ENCODE assay signal across 27 cellular contexts in the genomic region with DNA sequence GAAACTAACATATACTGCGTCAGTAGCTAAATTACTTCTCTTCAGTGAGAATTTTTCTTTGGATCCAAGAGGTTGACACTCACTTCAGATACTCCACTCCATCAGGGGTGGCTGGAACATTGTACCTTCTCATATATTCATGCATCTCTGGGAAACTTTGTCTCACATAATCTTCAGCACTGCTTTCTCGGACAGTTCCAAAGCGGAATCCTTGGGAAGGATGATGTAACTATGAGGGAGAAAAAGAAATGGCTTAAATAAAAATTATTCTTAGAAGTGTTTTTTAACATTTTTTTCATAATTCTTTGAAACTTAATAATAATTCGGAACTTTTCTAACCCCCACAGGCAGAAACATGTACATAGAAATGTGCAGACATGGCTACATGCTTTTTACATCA. TPM values are rescaled to one million over a fixed set of nuclear protein-coding genes. Genes with fewer than 3 reads are reported as not detected.
DNase-seq lines count a peak whose midpoint lies in the region; ATAC-seq, FAIRE-seq and TF ChIP-seq lines count a peak whose summit lies in the region.
"Had no signal": no experiment of that assay in that cellular context is flagged by ENCODE, and none has a peak within 500 bp of the region (broad histone marks: within the 10 kb centered on the region; RNA-seq: fewer than 3 reads in every experiment).

No MANE protein-coding gene starts in this region.

- H3K79me1 ChIP-seq in H1 (ENCODE audit: low read depth, low read length) (no peaks in the 10 kb centered on the region), neuronal stem cell (ENCODE audit: low read depth, low read length) (no peaks in the 10 kb centered on the region)

- no peak overlapping the region for H4K91ac ChIP-seq in H1 (replicated peaks; ENCODE audit: insufficient read length, low read length)
- no peak overlapping the region for H4K91ac ChIP-seq in neuronal stem cell (ENCODE audit: low read depth, low read length, poor library complexity)

- H3K9me3 Mint-ChIP-seq in CD4-positive, alpha-beta T cell: no peaks in the 10 kb centered on the region
- H3K9me3 Mint-ChIP-seq in endodermal cell: no peaks in the 10 kb centered on the region
- H3K9me3 Mint-ChIP-seq: dendritic cell treated with granulocyte-macrophage colony-stimulating factor and Interleukin-4, amounts not matched to agents 40 ng/mL and 50 ng/mL, for 4 days; HFFc6; memory B cell; type B pancreatic cell had no signal

- no peak overlapping the region for H2BK120ac ChIP-seq in H1 (replicated peaks; ENCODE audit: low read depth, low read length)
- H2BK120ac ChIP-seq in neuronal stem cell (ENCODE audit: low read depth, low read length): no peak overlapping the region

- no peak overlapping the region for H3K18ac ChIP-seq in H1 (ENCODE audit: extremely low read depth, low read length)
- H3K18ac ChIP-seq in neuronal stem cell (ENCODE audit: low read length): no peak overlapping the region

- H2BK5ac ChIP-seq in H1 (ENCODE audit: low read depth, low read length): no peak overlapping the region
- no peak overlapping the region for H2BK5ac ChIP-seq in neuronal stem cell (ENCODE audit: low read length)

- no peaks in the 10 kb centered on the region for H3K27me3 ChIP-seq in H1 (replicated peaks in 1 of 4; ENCODE audit: control insufficient read depth in 3 of 4, extremely low read depth in 1 of 4, insufficient read depth in 3 of 4, low read length in 3 of 4)
- H3K27me3 ChIP-seq in neuronal stem cell (ENCODE audit: control insufficient read depth in 3 of 3, insufficient read depth in 3 of 3, low read depth in 1 of 3, low read length in 3 of 3): no peaks in the 10 kb centered on the region
- H3K27me3 ChIP-seq in CD4-positive, alpha-beta T cell (ENCODE audit: control insufficient read depth, insufficient read depth, low read length): no peaks in the 10 kb centered on the region
- H3K27me3 ChIP-seq in endodermal cell (ENCODE audit: control insufficient read depth, insufficient read depth, low read length, poor library complexity, severe bottlenecking): no peaks in the 10 kb centered on the region
- H3K27me3 ChIP-seq: SJSA1 had no signal

- CTCF ChIA-PET in H1 (lab: Charles Lee; ENCODE audit: partially characterized antibody): no interaction called here
- CTCF ChIA-PET in CD4-positive, alpha-beta T cell (lab: Charles Lee): no interaction called here

- DNase-seq in DMS 273 (lab: John Stamatoyannopoulos, UW; ENCODE audit: unreplicated experiment) (peak; percentile 5), DMS 273 treated with DMSO at 0.1 percent for 48 hours (lab: John Stamatoyannopoulos, UW) (no peak), RKO (ENCODE audit: low spot score) (peak; percentile 58), H1 (ENCODE audit: low read depth in 1 of 2, low spot score in 2 of 2) (no peak), neuronal stem cell (ENCODE audit: low spot score) (peak; percentile 5), endodermal cell (no peak), NOMO-1 treated with DMSO at 0.1 percent for 48 hours (lab: John Stamatoyannopoulos, UW; ENCODE audit: unreplicated experiment) (no peak)
- DNase-seq in CD4-positive, alpha-beta T cell: no peak
- DNase-seq: activated CD4-positive, alpha-beta T cell treated with anti-CD3 and anti-CD28 coated beads for 4 hours; activated CD8-positive, alpha-beta memory T cell treated with anti-CD3 and anti-CD28 coated beads, Interleukin-2, amount 50 U/mL, for 4 hours; DMS79 treated with DMSO at 0.1 percent for 48 hours; erythroblast; head of caudate nucleus; HFFc6; islet precursor cell; NCI-H187; NCI-H446; stimulated activated CD4-positive, alpha-beta T cell treated with anti-CD3 and anti-CD28 coated beads, Interleukin-15, amount 100 ng/mL, for 24 hours; stimulated activated naive CD4-positive, alpha-beta T cell treated with Interleukin-2 at 50 U/mL for 16 hours had no signal

- H2AFZ ChIP-seq in H1 (ENCODE audit: low read length) (no peak overlapping the region), neuronal stem cell (ENCODE audit: low read length) (no peak overlapping the region)

- no peak overlapping the region for H3K9ac ChIP-seq in H1 (replicated peaks in 1 of 4; ENCODE audit: extremely low read depth in 1 of 4, low read depth in 3 of 4, low read length in 3 of 4)
- no peak overlapping the region for H3K9ac ChIP-seq in neuronal stem cell (ENCODE audit: low read depth, low read length, poor library complexity)
- no peak overlapping the region for H3K9ac ChIP-seq in endodermal cell (ENCODE audit: extremely low read depth, low read length, poor library complexity, severe bottlenecking)

- H2BK15ac ChIP-seq in H1 (ENCODE audit: low read length) (no peak overlapping the region), neuronal stem cell (ENCODE audit: low read length) (no peak overlapping the region)

- no peak for ATAC-seq in CD4-positive, alpha-beta T cell (ENCODE audit: poor library complexity)

- H4K8ac ChIP-seq in H1 (ENCODE audit: extremely low read depth, insufficient read depth, low read length) (no peak overlapping the region), neuronal stem cell (ENCODE audit: low read depth, low read length) (no peak overlapping the region)

- H2BK20ac ChIP-seq in H1 (ENCODE audit: low read length): no peak overlapping the region

- no peak for TF ChIP-seq EP300 in H1 (IDR thresholded peaks at IDR 0.05; ENCODE audit: borderline replicate concordance in 1 of 2, low read depth in 2 of 2, low read length in 2 of 2)

- H4K20me1 ChIP-seq in H1 (replicated peaks in 1 of 2; ENCODE audit: control insufficient read depth in 1 of 2, insufficient read depth in 2 of 2, low read length in 2 of 2): no peaks in the 10 kb centered on the region

- H4K5ac ChIP-seq in H1 (ENCODE audit: insufficient read length, low read depth, low read length): no peak overlapping the region

- TF ChIP-seq POLR2A in H1 (IDR thresholded peaks at IDR 0.05; ENCODE audit: control extremely low read depth in 1 of 2, low read depth in 2 of 2, low read length in 2 of 2): no peak

- H2BK12ac ChIP-seq in H1 (ENCODE audit: low read depth, low read length): no peak overlapping the region
- no peak overlapping the region for H2BK12ac ChIP-seq in neuronal stem cell (ENCODE audit: low read length)

- POLR2A ChIA-PET in H1 (lab: Charles Lee; ENCODE audit: partially characterized antibody): no interaction called here
- POLR2A ChIA-PET in CD4-positive, alpha-beta T cell (lab: Charles Lee): no interaction called here

- no peak overlapping the region for H3K4me3 Mint-ChIP-seq in CD4-positive, alpha-beta T cell
- H3K4me3 Mint-ChIP-seq in endodermal cell: no peak overlapping the region
- H3K4me3 Mint-ChIP-seq: dendritic cell treated with granulocyte-macrophage colony-stimulating factor and Interleukin-4, amounts not matched to agents 40 ng/mL and 50 ng/mL, for 4 days; HFFc6; memory B cell; type B pancreatic cell had no signal

- H3K4me1 ChIP-seq in H1 (replicated peaks in 1 of 4; ENCODE audit: control insufficient read depth in 3 of 4, insufficient read depth in 4 of 4, low read length in 3 of 4): no peaks in the 10 kb centered on the region
- H3K4me1 ChIP-seq in neuronal stem cell (ENCODE audit: control insufficient read depth in 2 of 2, insufficient read depth in 1 of 2, low read depth in 1 of 2, low read length in 2 of 2): no peaks in the 10 kb centered on the region
- no peaks in the 10 kb centered on the region for H3K4me1 ChIP-seq in endodermal cell (ENCODE audit: control insufficient read depth, insufficient read depth, low read length)
- H3K4me1 ChIP-seq: SJSA1 had no signal

- no peak overlapping the region for H3K27ac ChIP-seq in H1 (ENCODE audit: low read depth, low read length)
- H3K27ac ChIP-seq in neuronal stem cell (replicated peaks; ENCODE audit: low read length): no peak overlapping the region
- no peak overlapping the region for H3K27ac ChIP-seq in CD4-positive, alpha-beta T cell (ENCODE audit: low read depth, low read length)
- no peak overlapping the region for H3K27ac ChIP-seq in endodermal cell (ENCODE audit: low read depth, low read length)
- H3K27ac ChIP-seq: 22Rv1, SJSA1 had no signal

- H3K4me1 Mint-ChIP-seq in CD4-positive, alpha-beta T cell (ENCODE audit: low read depth): no peaks in the 10 kb centered on the region
- H3K4me1 Mint-ChIP-seq in endodermal cell: peaks cover 2% of the 10 kb centered on the region
- H3K4me1 Mint-ChIP-seq: memory B cell had no signal

- no peaks in the 10 kb centered on the region for H3K36me3 ChIP-seq in H1 (ENCODE audit: control insufficient read depth in 2 of 4, insufficient read depth in 4 of 4, low read length in 3 of 4)
- H3K36me3 ChIP-seq in neuronal stem cell (replicated peaks in 1 of 2; ENCODE audit: control insufficient read depth in 2 of 2, insufficient read depth in 2 of 2, low read length in 2 of 2): no peaks in the 10 kb centered on the region
- H3K36me3 ChIP-seq in endodermal cell (ENCODE audit: control insufficient read depth, insufficient read depth, low read length): no peaks in the 10 kb centered on the region
- H3K36me3 ChIP-seq: SJSA1 had no signal

- peaks cover 3% of the 10 kb centered on the region for H3K27me3 Mint-ChIP-seq in CD4-positive, alpha-beta T cell
- no peaks in the 10 kb centered on the region for H3K27me3 Mint-ChIP-seq in endodermal cell (ENCODE audit: insufficient read depth)
- H3K27me3 Mint-ChIP-seq: dendritic cell treated with granulocyte-macrophage colony-stimulating factor and Interleukin-4, amounts not matched to agents 40 ng/mL and 50 ng/mL, for 4 days had no signal

- H3K36me3 Mint-ChIP-seq in CD4-positive, alpha-beta T cell (ENCODE audit: low read depth): no peaks in the 10 kb centered on the region
- H3K36me3 Mint-ChIP-seq in endodermal cell (ENCODE audit: low read depth): no peaks in the 10 kb centered on the region
- H3K36me3 Mint-ChIP-seq: memory B cell, type B pancreatic cell had no signal

- H3K27ac Mint-ChIP-seq in CD4-positive, alpha-beta T cell: no peak overlapping the region
- H3K27ac Mint-ChIP-seq in endodermal cell: no peak overlapping the region
- H3K27ac Mint-ChIP-seq: dendritic cell treated with granulocyte-macrophage colony-stimulating factor and Interleukin-4, amounts not matched to agents 40 ng/mL and 50 ng/mL, for 4 days; HFFc6; memory B cell; type B pancreatic cell had no signal

- H3K4me2 ChIP-seq in H1 (ENCODE audit: insufficient read depth in 1 of 2, low read depth in 2 of 2, low read length in 2 of 2): no peak overlapping the region
- H3K4me2 ChIP-seq in neuronal stem cell (ENCODE audit: insufficient read depth, low read length, poor library complexity, severe bottlenecking): no peak overlapping the region

- no peak for TF ChIP-seq CTCF in H1 (IDR thresholded peaks at IDR 0.05; ENCODE audit: control extremely low read depth in 1 of 3, insufficient read depth in 1 of 3, low read depth in 1 of 3, low read length in 3 of 3)
- TF ChIP-seq CTCF in CD4-positive, alpha-beta T cell (IDR thresholded peaks at IDR 0.05): no peak
- no peak for TF ChIP-seq CTCF in endodermal cell (conservative IDR thresholded peaks at IDR 0.05)

- H3K4me3 ChIP-seq in H1 (ENCODE audit: extremely low read depth in 1 of 4, insufficient read depth in 2 of 4, low read depth in 3 of 4, low read length in 4 of 4): no peak overlapping the region
- no peak overlapping the region for H3K4me3 ChIP-seq in neuronal stem cell (ENCODE audit: low read length in 2 of 2)
- H3K4me3 ChIP-seq in endodermal cell (ENCODE audit: low read length): no peak overlapping the region
- H3K4me3 ChIP-seq: SJSA1 had no signal

- no peak overlapping the region for H3K4ac ChIP-seq in H1 (replicated peaks; ENCODE audit: insufficient read length, low read depth, low read length)
- no peak overlapping the region for H3K4ac ChIP-seq in neuronal stem cell (ENCODE audit: low read length)

- H3K9me3 ChIP-seq in H1 (ENCODE audit: insufficient read depth in 2 of 2, low read depth in 1 of 2, low read length in 1 of 2): no peaks in the 10 kb centered on the region
- H3K9me3 ChIP-seq in neuronal stem cell (replicated peaks in 1 of 2; ENCODE audit: control insufficient read depth in 2 of 2, insufficient read depth in 1 of 2, low read depth in 1 of 2, low read length in 2 of 2): no peaks in the 10 kb centered on the region
- no peaks in the 10 kb centered on the region for H3K9me3 ChIP-seq in CD4-positive, alpha-beta T cell (ENCODE audit: control insufficient read depth, low read length)
- no peaks in the 10 kb centered on the region for H3K9me3 ChIP-seq in endodermal cell (ENCODE audit: control insufficient read depth, low read length)
- H3K9me3 ChIP-seq: SJSA1 had no signal

- H3K23ac ChIP-seq in H1 (ENCODE audit: insufficient read length) (no peak overlapping the region), neuronal stem cell (ENCODE audit: low read depth, low read length, poor library complexity) (no peak overlapping the region)

- WGBS in H1 (ENCODE audit: extremely low coverage in 1 of 2, insufficient coverage in 1 of 2, insufficient read length in 1 of 2, insufficient replicate concordance in 2 of 2, low coverage in 1 of 2, low lambda C conversion rate in 2 of 2, missing lambda C conversion rate in 1 of 2), 2 experiments: 81% methylated on average over 4 of the region's 4 CpGs; no CpG with 5 or more reads in 1 of the 2 experiments
- WGBS in neuronal stem cell (ENCODE audit: extremely low coverage in 2 of 2, insufficient read length in 2 of 2, insufficient replicate concordance in 1 of 2), 2 donors: no CpG with 5 or more reads among the region's 4 CpGs
- 78 to 93% methylated on average over 1 to 4 of the region's 4 CpGs for WGBS in endodermal cell (ENCODE audit: insufficient coverage in 1 of 2, insufficient read length in 1 of 2), 2 experiments

- H3K23me2 ChIP-seq in H1 (ENCODE audit: low read depth, low read length): no peaks in the 10 kb centered on the region

- TF ChIP-seq RAD21 in H1 (IDR thresholded peaks at IDR 0.05 in 1 of 2, conservative IDR thresholded peaks at IDR 0.05 in 1 of 2; ENCODE audit: low read depth in 2 of 2, low read length in 2 of 2): no peak

- H3K56ac ChIP-seq in H1 (replicated peaks; ENCODE audit: insufficient read length, low read depth, low read length): no peak overlapping the region

- no peaks in the 10 kb centered on the region for H3K79me2 ChIP-seq in H1 (ENCODE audit: control insufficient read depth in 1 of 2, insufficient read depth in 2 of 2, low read length in 2 of 2)

- H3K14ac ChIP-seq in H1 (ENCODE audit: insufficient read length) (no peak overlapping the region), neuronal stem cell (ENCODE audit: low read length) (no peak overlapping the region)

- intact Hi-C loops in CD4-positive, alpha-beta T cell (cut with DNase I, micrococcal nuclease): no loop called here

- FAIRE-seq in H1 (lab: Jason Lieb, UNC): no peak
- FAIRE-seq: astrocyte, HTR-8/SVneo had no signal

- H2AK5ac ChIP-seq in H1 (ENCODE audit: low read depth, low read length) (no peak overlapping the region), neuronal stem cell (ENCODE audit: low read depth, low read length) (no peak overlapping the region)

RNA-seq across cellular contexts. Expression of gene PPP3R2, which starts 33.4 kb away (rescaled TPM):
- total RNA-seq in H1 (2021; fragmentation: NEBNext Ultra II Directional; extraction: Animal tissue kit (Norgen Biotek cat#: 25700)): not detected in 2 replicates
- not detected in 2 replicates for polyA plus RNA-seq in H1 (2011; rRNA removed)
- polyA plus RNA-seq in H1 (2011; cell fraction: cytosol; rRNA removed): not detected
- not detected for polyA plus RNA-seq in H1 (2011; cell fraction: nucleus; rRNA removed)
- not detected in 4 replicates for polyA plus RNA-seq in H1 (2012, experiment 1 of 2)
- polyA plus RNA-seq in H1 (2012, experiment 2 of 2): not detected
- polyA plus RNA-seq in H1 (2013, experiment 1 of 2): not detected
- polyA plus RNA-seq in H1 (2013, experiment 2 of 2): not detected
- not detected in 2 replicates for polyA minus RNA-seq in H1 (2011; rRNA and poly(A)+ RNA removed)
- not detected for polyA minus RNA-seq in H1 (2011; cell fraction: cytosol; rRNA and poly(A)+ RNA removed)
- not detected for polyA minus RNA-seq in H1 (2011; cell fraction: nucleus; rRNA and poly(A)+ RNA removed)
- polyA plus RNA-seq in neuronal stem cell (2013, experiment 1 of 2): not detected
- polyA plus RNA-seq in neuronal stem cell (2013, experiment 2 of 2): not detected
- total RNA-seq in CD4-positive, alpha-beta T cell: not detected
- not detected for total RNA-seq in endodermal cell
- not detected for polyA plus RNA-seq in endodermal cell (2013, experiment 1 of 2)
- not detected for polyA plus RNA-seq in endodermal cell (2013, experiment 2 of 2)
- total RNA-seq: astrocyte, HFFc6, SJSA1 had no signal
- polyA plus RNA-seq: neural cell had no signal

Comparison
In these comparisons a context has a peak if more than half of its experiments do, and no peak if none do; other contexts are left out.
1. DNase-seq: peak in DMS 273 (single experiment), RKO (single experiment) and neuronal stem cell (single experiment); none in DMS 273 treated with DMSO at 0.1 percent for 48 hours (single experiment), H1 (0 of 2), CD4-positive, alpha-beta T cell (0 of 10), endodermal cell (single experiment) and NOMO-1 treated with DMSO at 0.1 percent for 48 hours (single experiment).